Comparison of ENCODE assay signal across 7 cellular contexts in genomic region chr7:32499755-32500154, GRCh38. TPM values are rescaled to one million over a fixed set of nuclear protein-coding genes. Genes with fewer than 3 reads are reported as not detected.
DNase-seq lines count a peak whose midpoint lies in the region; ATAC-seq, FAIRE-seq and TF ChIP-seq lines count a peak whose summit lies in the region.
"Not testable (repeated sequence)": the region's sequence is repeated elsewhere in the genome, so short reads cannot be mapped to it uniquely, and the experiment has no call there.

No MANE protein-coding gene starts in this region.

- not testable (repeated sequence) for H3K9ac ChIP-seq in HepG2 (ENCODE audit: insufficient read depth, low read depth, low read length)

- peaks cover 42% of the 10 kb centered on the region for H3K36me3 Mint-ChIP-seq in CD4-positive, alpha-beta T cell (ENCODE audit: low read depth)
- H3K36me3 Mint-ChIP-seq in HFFc6 (ENCODE audit: low read depth) (peaks cover 22% of the 10 kb centered on the region), neural crest cell (ENCODE audit: low read depth) (peaks cover 15% of the 10 kb centered on the region)
- H3K36me3 Mint-ChIP-seq in activated CD8-positive, alpha-beta T cell treated with anti-CD3 and anti-CD28 coated beads for 36 hours (ENCODE audit: low read depth), result peaks cover 46% of the 10 kb centered on the region
- peaks cover 57% of the 10 kb centered on the region for H3K36me3 Mint-ChIP-seq in activated T-helper 17 cell treated with anti-CD3 and anti-CD28 coated beads, Interleukin-2, amount 50 U/mL, for 72 hours (ENCODE audit: low read depth)
- H3K36me3 Mint-ChIP-seq in activated naive CD8-positive, alpha-beta T cell treated with anti-CD3 and anti-CD28 coated beads, Interleukin-2, amount 10 ng/mL, durations not matched to agents 7 days and 5 days, result peaks cover 21% of the 10 kb centered on the region

- in situ Hi-C loops in HepG2 (cut with HindIII; ENCODE audit: extremely low pct_ligation_motif_present, low pct_unique_long_range_greater_than_20kb), result not testable (repeated sequence)

- H2AFZ ChIP-seq in HepG2 (ENCODE audit: low read length), result not testable (repeated sequence)

- H3K27ac Mint-ChIP-seq in CD4-positive, alpha-beta T cell; activated T-helper 17 cell treated with anti-CD3 and anti-CD28 coated beads, Interleukin-2, amount 50 U/mL, for 72 hours; activated naive CD8-positive, alpha-beta T cell treated with anti-CD3 and anti-CD28 coated beads, Interleukin-2, amount 10 ng/mL, durations not matched to agents 7 days and 5 days; neural crest cell (ENCODE audit: unreplicated experiment): not testable (repeated sequence)
- H3K27ac Mint-ChIP-seq in HFFc6, result peak overlapping the region; percentile 89; the same call in 1 of the 2 replicates
- H3K27ac Mint-ChIP-seq in activated CD8-positive, alpha-beta T cell treated with anti-CD3 and anti-CD28 coated beads for 36 hours, result peak overlapping the region; percentile 95

- not testable (repeated sequence) for H3K9me3 Mint-ChIP-seq in CD4-positive, alpha-beta T cell; HFFc6; activated CD8-positive, alpha-beta T cell treated with anti-CD3 and anti-CD28 coated beads for 36 hours; activated T-helper 17 cell treated with anti-CD3 and anti-CD28 coated beads, Interleukin-2, amount 50 U/mL, for 72 hours; activated naive CD8-positive, alpha-beta T cell treated with anti-CD3 and anti-CD28 coated beads, Interleukin-2, amount 10 ng/mL, durations not matched to agents 7 days and 5 days; neural crest cell

- H3K79me2 ChIP-seq in HepG2 (ENCODE audit: insufficient read depth, low read length), result peaks cover 87% of the 10 kb centered on the region

- WGBS in HepG2 (ENCODE audit: low lambda C conversion rate), result 100% methylated on average over 2 of the region's 2 CpGs

- POLR2A ChIA-PET in CD4-positive, alpha-beta T cell (lab: Charles Lee); activated CD8-positive, alpha-beta T cell treated with anti-CD3 and anti-CD28 coated beads for 36 hours (lab: Charles Lee); activated naive CD8-positive, alpha-beta T cell treated with anti-CD3 and anti-CD28 coated beads, Interleukin-2, amount 10 ng/mL, durations not matched to agents 7 days and 5 days (lab: Charles Lee); HepG2 (lab: Yijun Ruan, JAX): not testable (repeated sequence)

- not testable (repeated sequence) for TF ChIP-seq CTCF in CD4-positive, alpha-beta T cell (IDR thresholded peaks at IDR 0.05); HFFc6 (IDR thresholded peaks at IDR 0.05); activated CD8-positive, alpha-beta T cell treated with anti-CD3 and anti-CD28 coated beads for 36 hours (IDR thresholded peaks at IDR 0.05); HepG2 (CRISPR knock-in tag; IDR thresholded peaks at IDR 0.05); neural crest cell (conservative IDR thresholded peaks at IDR 0.05)

- H3K9me3 ChIP-seq in CD4-positive, alpha-beta T cell (ENCODE audit: control insufficient read depth, low read length); HepG2 (ENCODE audit: low read length): not testable (repeated sequence)

- H3K27me3 Mint-ChIP-seq in CD4-positive, alpha-beta T cell; HFFc6 (ENCODE audit: insufficient read depth); activated CD8-positive, alpha-beta T cell treated with anti-CD3 and anti-CD28 coated beads for 36 hours; activated T-helper 17 cell treated with anti-CD3 and anti-CD28 coated beads, Interleukin-2, amount 50 U/mL, for 72 hours; activated naive CD8-positive, alpha-beta T cell treated with anti-CD3 and anti-CD28 coated beads, Interleukin-2, amount 10 ng/mL, durations not matched to agents 7 days and 5 days; neural crest cell (ENCODE audit: low read depth): not testable (repeated sequence)

- H3K4me1 ChIP-seq in HepG2 (ENCODE audit: insufficient read depth, low read length), result peaks cover 46% of the 10 kb centered on the region

- not testable (repeated sequence) for H3K27ac ChIP-seq in CD4-positive, alpha-beta T cell (ENCODE audit: low read depth, low read length); HepG2 (ENCODE audit: extremely low read length, insufficient read depth, low read length)

- not testable (repeated sequence) for H3K4me3 ChIP-seq in HepG2 (replicated peaks in 1 of 3; ENCODE audit: insufficient read depth in 1 of 3, low read depth in 2 of 3, low read length in 3 of 3)

- not testable (repeated sequence) for BruUV-seq in HepG2 (replicated peaks; lab: Mats Ljungman, UMichigan)

- H3K4me3 Mint-ChIP-seq in CD4-positive, alpha-beta T cell, result peak overlapping the region; percentile 45
- peak overlapping the region; percentile 64; the same call in 1 of the 2 replicates for H3K4me3 Mint-ChIP-seq in HFFc6
- peak overlapping the region; percentile 8 for H3K4me3 Mint-ChIP-seq in activated CD8-positive, alpha-beta T cell treated with anti-CD3 and anti-CD28 coated beads for 36 hours
- H3K4me3 Mint-ChIP-seq in activated T-helper 17 cell treated with anti-CD3 and anti-CD28 coated beads, Interleukin-2, amount 50 U/mL, for 72 hours, result peak overlapping the region; percentile 17
- H3K4me3 Mint-ChIP-seq in activated naive CD8-positive, alpha-beta T cell treated with anti-CD3 and anti-CD28 coated beads, Interleukin-2, amount 10 ng/mL, durations not matched to agents 7 days and 5 days, result peak overlapping the region; percentile 25
- peak overlapping the region; percentile 67 for H3K4me3 Mint-ChIP-seq in neural crest cell

- H3K4me1 Mint-ChIP-seq in CD4-positive, alpha-beta T cell (ENCODE audit: low read depth), result peaks cover 68% of the 10 kb centered on the region
- H3K4me1 Mint-ChIP-seq in HFFc6 (ENCODE audit: low read depth) (peaks cover 51% of the 10 kb centered on the region), neural crest cell (peaks cover 28% of the 10 kb centered on the region)
- peaks cover 58% of the 10 kb centered on the region for H3K4me1 Mint-ChIP-seq in activated CD8-positive, alpha-beta T cell treated with anti-CD3 and anti-CD28 coated beads for 36 hours (ENCODE audit: low read depth)
- H3K4me1 Mint-ChIP-seq in activated T-helper 17 cell treated with anti-CD3 and anti-CD28 coated beads, Interleukin-2, amount 50 U/mL, for 72 hours, result peaks cover 28% of the 10 kb centered on the region
- H3K4me1 Mint-ChIP-seq in activated naive CD8-positive, alpha-beta T cell treated with anti-CD3 and anti-CD28 coated beads, Interleukin-2, amount 10 ng/mL, durations not matched to agents 7 days and 5 days, result peaks cover 37% of the 10 kb centered on the region

- not testable (repeated sequence) for ATAC-seq in CD4-positive, alpha-beta T cell (ENCODE audit: poor library complexity); activated CD8-positive, alpha-beta T cell treated with anti-CD3 and anti-CD28 coated beads for 36 hours; activated T-helper 17 cell treated with anti-CD3 and anti-CD28 coated beads, Interleukin-2, amount 50 U/mL, for 72 hours (replicated peaks); activated naive CD8-positive, alpha-beta T cell treated with anti-CD3 and anti-CD28 coated beads, Interleukin-2, amount 10 ng/mL, durations not matched to agents 7 days and 5 days (ENCODE audit: low read depth); HepG2

- not testable (repeated sequence) for TF ChIP-seq POLR2A in HepG2 (IDR thresholded peaks at IDR 0.05; ENCODE audit: insufficient read depth in 1 of 2, low read depth in 2 of 2, low read length in 2 of 2)

- H3K4me2 ChIP-seq in HepG2 (ENCODE audit: low read depth, low read length), result not testable (repeated sequence)

- peaks cover 28% of the 10 kb centered on the region for H4K20me1 ChIP-seq in HepG2 (ENCODE audit: insufficient read depth, low read length)

- CTCF ChIA-PET in CD4-positive, alpha-beta T cell (lab: Charles Lee); activated CD8-positive, alpha-beta T cell treated with anti-CD3 and anti-CD28 coated beads for 36 hours (lab: Charles Lee); HepG2 (lab: Yijun Ruan, JAX; ENCODE audit: low intra/inter-chr PET ratio, low total read pairs): not testable (repeated sequence)

- TF ChIP-seq EP300 in HepG2 (IDR thresholded peaks at IDR 0.05; ENCODE audit: low read depth in 2 of 2, low read length in 2 of 2); HepG2 (CRISPR knock-in tag; IDR thresholded peaks at IDR 0.05; ENCODE audit: borderline replicate concordance): not testable (repeated sequence)

- not testable (repeated sequence) for DNase-seq in CD4-positive, alpha-beta T cell; HFFc6; activated CD8-positive, alpha-beta T cell treated with anti-CD3 and anti-CD28 coated beads for 36 hours; activated naive CD8-positive, alpha-beta T cell treated with anti-CD3 and anti-CD28 coated beads, Interleukin-2, amount 10 ng/mL, durations not matched to agents 7 days and 5 days; HepG2 (ENCODE audit: low spot score); neural crest cell (ENCODE audit: low read depth, low spot score)

- TF ChIP-seq RAD21 in HepG2 (CRISPR knock-in tag; IDR thresholded peaks at IDR 0.05), result not testable (repeated sequence)

- FAIRE-seq in HepG2 (lab: Jason Lieb, UNC), result not testable (repeated sequence)

- H3K27me3 ChIP-seq in CD4-positive, alpha-beta T cell (ENCODE audit: control insufficient read depth, insufficient read depth, low read length); HepG2 (ENCODE audit: control insufficient read depth in 1 of 2, insufficient read depth in 2 of 2, low read length in 2 of 2): not testable (repeated sequence)

- intact Hi-C loops in CD4-positive, alpha-beta T cell (cut with DNase I, micrococcal nuclease), result loop anchor here (5.0 to 10.0 kb wide), 4 partner anchors 348 to 1905 kb away; partner anchors contain the start of genes BBS9 (in 1 of the 2) and GARS1 (in 1 of the 2)
- intact Hi-C loops in activated CD8-positive, alpha-beta T cell treated with anti-CD3 and anti-CD28 coated beads for 36 hours (cut with micrococcal nuclease), result loop anchor here (5.0 to 10.0 kb wide), 2 partner anchors 45 to 393 kb away; partner anchors contain the start of gene KBTBD2
- intact Hi-C loops in HepG2 (cut with micrococcal nuclease; ENCODE audit: unreplicated experiment), result loop anchor here (10.0 kb wide), 1 partner anchor 715 kb away; no protein-coding TSS in a partner anchor

- not testable (repeated sequence) for H3K36me3 ChIP-seq in HepG2 (replicated peaks in 1 of 2; ENCODE audit: control insufficient read depth in 1 of 2, insufficient read depth in 2 of 2, low read length in 2 of 2)

RNA-seq across cellular contexts. Expression of gene AVL9, which starts 4.5 kb away (rescaled TPM):
- 10 to 100 TPM; 23.3 to 25.4 TPM for total RNA-seq in CD4-positive, alpha-beta T cell
- 10 to 100 TPM; 31.4 to 37.3 (median 34.1) TPM for total RNA-seq in HFFc6 (2021; fragmentation: NEBNext Ultra II Directional; extraction: Animal tissue kit (Norgen Biotek cat#: 25700))
- 10 to 100 TPM; 54.0 to 63.5 TPM for total RNA-seq in activated CD8-positive, alpha-beta T cell treated with anti-CD3 and anti-CD28 coated beads for 36 hours
- total RNA-seq in activated T-helper 17 cell treated with anti-CD3 and anti-CD28 coated beads, Interleukin-2, amount 50 U/mL, for 72 hours, result 10 to 100 TPM; 46.1 to 48.1 TPM
- 10 to 100 TPM; 35.9 to 42.2 TPM for total RNA-seq in activated naive CD8-positive, alpha-beta T cell treated with anti-CD3 and anti-CD28 coated beads, Interleukin-2, amount 10 ng/mL, durations not matched to agents 7 days and 5 days
- total RNA-seq in HepG2 (2016; rRNA removed; fragmentation: Illumina TruSeq; extraction: Trizol) (48.0 and 65.3 TPM in 2 replicates), neural crest cell (33.5 and 36.8 TPM in 2 replicates)
- total RNA-seq in HepG2 (2016; cell fraction: cytosol; rRNA removed; fragmentation: Illumina TruSeq; extraction: Trizol; ENCODE audit: low read depth), result 8.4 and 10.1 TPM in 2 replicates
- total RNA-seq in HepG2 (2016; cell fraction: insoluble cytoplasmic fraction; rRNA removed; fragmentation: Illumina TruSeq; extraction: Trizol), result 42.6 and 60.3 TPM in 2 replicates
- 25.0 and 26.9 TPM in 2 replicates for total RNA-seq in HepG2 (2016; cell fraction: membrane; rRNA removed; fragmentation: Illumina TruSeq; extraction: Trizol)
- total RNA-seq in HepG2 (2016; cell fraction: nucleus; rRNA removed; fragmentation: Illumina TruSeq; extraction: Trizol), result 34.2 and 39.9 TPM in 2 replicates
- polyA plus RNA-seq in HepG2 (2011; rRNA removed), result 28.3 and 29.9 TPM in 2 replicates
- polyA plus RNA-seq in HepG2 (2011; cell fraction: cytosol; rRNA removed), result 11.7 and 18.3 TPM in 2 replicates
- polyA plus RNA-seq in HepG2 (2011; cell fraction: nucleus; rRNA removed), result 21.0 and 28.7 TPM in 2 replicates
- 23.2 and 32.9 TPM in 2 replicates for polyA plus RNA-seq in HepG2 (2012)
- polyA plus RNA-seq in HepG2 (2016; cell fraction: cytosol; fragmentation: Illumina TruSeq; extraction: Trizol; ENCODE audit: low read depth), result 3.4 and 5.0 TPM in 2 replicates
- 27.6 and 28.0 TPM in 2 replicates for polyA plus RNA-seq in HepG2 (2016; cell fraction: insoluble cytoplasmic fraction; fragmentation: Illumina TruSeq; extraction: Trizol; ENCODE audit: low read depth)
- polyA plus RNA-seq in HepG2 (2016; cell fraction: membrane; fragmentation: Illumina TruSeq; extraction: Trizol; ENCODE audit: low read depth), result 8.9 and 9.9 TPM in 2 replicates
- polyA plus RNA-seq in HepG2 (2016; cell fraction: nucleus; fragmentation: Illumina TruSeq; extraction: Trizol; ENCODE audit: insufficient read depth, low read depth), result 24.8 and 33.1 TPM in 2 replicates
- polyA minus RNA-seq in HepG2 (2011; rRNA and poly(A)+ RNA removed; ENCODE audit: low replicate concordance), result 21.4 and 43.4 TPM in 2 replicates
- polyA minus RNA-seq in HepG2 (2011; cell fraction: cytosol; rRNA and poly(A)+ RNA removed), result 21.0 and 29.9 TPM in 2 replicates
- 38.9 and 43.9 TPM in 2 replicates for polyA minus RNA-seq in HepG2 (2011; cell fraction: nucleus; rRNA and poly(A)+ RNA removed)

RNA-seq across cellular contexts. Expression of gene LSM5, which starts 9.6 kb away (rescaled TPM):
- total RNA-seq in CD4-positive, alpha-beta T cell, result 10 to 100 TPM; 28.2 to 28.7 TPM
- total RNA-seq in HFFc6 (2021; fragmentation: NEBNext Ultra II Directional; extraction: Animal tissue kit (Norgen Biotek cat#: 25700)), result 10 to 100 TPM; 46.7 to 64.4 (median 61.4) TPM
- total RNA-seq in activated CD8-positive, alpha-beta T cell treated with anti-CD3 and anti-CD28 coated beads for 36 hours, result 100 to 1,000 TPM; 122 to 124 TPM
- 100 to 1,000 TPM in 1 of 2 donors, 10 to 100 TPM in 1; 69.0 to 111 TPM for total RNA-seq in activated T-helper 17 cell treated with anti-CD3 and anti-CD28 coated beads, Interleukin-2, amount 50 U/mL, for 72 hours
- total RNA-seq in activated naive CD8-positive, alpha-beta T cell treated with anti-CD3 and anti-CD28 coated beads, Interleukin-2, amount 10 ng/mL, durations not matched to agents 7 days and 5 days, result 10 to 100 TPM; 71.6 to 72.8 TPM
- total RNA-seq in HepG2 (2016; rRNA removed; fragmentation: Illumina TruSeq; extraction: Trizol), result 183 and 263 TPM in 2 replicates
- 108 and 122 TPM in 2 replicates for total RNA-seq in HepG2 (2016; cell fraction: cytosol; rRNA removed; fragmentation: Illumina TruSeq; extraction: Trizol; ENCODE audit: low read depth)
- 173 and 263 TPM in 2 replicates for total RNA-seq in HepG2 (2016; cell fraction: insoluble cytoplasmic fraction; rRNA removed; fragmentation: Illumina TruSeq; extraction: Trizol)
- total RNA-seq in HepG2 (2016; cell fraction: membrane; rRNA removed; fragmentation: Illumina TruSeq; extraction: Trizol), result 189 and 198 TPM in 2 replicates
- 85.6 and 86.2 TPM in 2 replicates for total RNA-seq in HepG2 (2016; cell fraction: nucleus; rRNA removed; fragmentation: Illumina TruSeq; extraction: Trizol)
- polyA plus RNA-seq in HepG2 (2011; rRNA removed), result 20.9 and 30.3 TPM in 2 replicates
- polyA plus RNA-seq in HepG2 (2011; cell fraction: cytosol; rRNA removed), result 22.8 and 30.7 TPM in 2 replicates
- 14.0 and 17.1 TPM in 2 replicates for polyA plus RNA-seq in HepG2 (2011; cell fraction: nucleus; rRNA removed)
- polyA plus RNA-seq in HepG2 (2012), result 59.3 and 101 TPM in 2 replicates
- polyA plus RNA-seq in HepG2 (2016; cell fraction: cytosol; fragmentation: Illumina TruSeq; extraction: Trizol; ENCODE audit: low read depth), result 149 and 210 TPM in 2 replicates
- polyA plus RNA-seq in HepG2 (2016; cell fraction: insoluble cytoplasmic fraction; fragmentation: Illumina TruSeq; extraction: Trizol; ENCODE audit: low read depth), result 310 and 333 TPM in 2 replicates
- 229 and 256 TPM in 2 replicates for polyA plus RNA-seq in HepG2 (2016; cell fraction: membrane; fragmentation: Illumina TruSeq; extraction: Trizol; ENCODE audit: low read depth)
- 161 and 170 TPM in 2 replicates for polyA plus RNA-seq in HepG2 (2016; cell fraction: nucleus; fragmentation: Illumina TruSeq; extraction: Trizol; ENCODE audit: insufficient read depth, low read depth)
- polyA minus RNA-seq in HepG2 (2011; rRNA and poly(A)+ RNA removed; ENCODE audit: low replicate concordance), result 7.2 and 7.6 TPM in 2 replicates
- 3.7 and 7.6 TPM in 2 replicates for polyA minus RNA-seq in HepG2 (2011; cell fraction: cytosol; rRNA and poly(A)+ RNA removed)
- polyA minus RNA-seq in HepG2 (2011; cell fraction: nucleus; rRNA and poly(A)+ RNA removed), result 31.2 and 35.9 TPM in 2 replicates
- 89.0 and 101 TPM in 2 replicates for total RNA-seq in neural crest cell

Comparison
In these comparisons a context has a peak if more than half of its experiments do, and no peak if none do; other contexts are left out.
1. H3K4me3 Mint-ChIP-seq: peak in every context shown above with its lines; median percentile 67 in neural crest cell; 64 in HFFc6; 45 in CD4-positive, alpha-beta T cell; 25 in activated naive CD8-positive, alpha-beta T cell treated with anti-CD3 and anti-CD28 coated beads, Interleukin-2, amount 10 ng/mL, durations not matched to agents 7 days and 5 days; 17 in activated T-helper 17 cell treated with anti-CD3 and anti-CD28 coated beads, Interleukin-2, amount 50 U/mL, for 72 hours; 8 in activated CD8-positive, alpha-beta T cell treated with anti-CD3 and anti-CD28 coated beads for 36 hours.